ENCODE assay signal across 13 cellular contexts in genomic region chr3:49427581-49427980, GRCh38. TPM values are rescaled to one million over a fixed set of nuclear protein-coding genes. Genes with fewer than 3 reads are reported as not detected.
DNase-seq lines count a peak whose midpoint lies in the region; ATAC-seq, FAIRE-seq and TF ChIP-seq lines count a peak whose summit lies in the region.
"Had no signal": no experiment of that assay in that cellular context is flagged by ENCODE, and none has a peak within 500 bp of the region (broad histone marks: within the 10 kb centered on the region; RNA-seq: fewer than 3 reads in every experiment).

No MANE protein-coding gene starts in this region.

- peak overlapping the region; percentile 82 for H3K4me3 Mint-ChIP-seq in activated naive CD4-positive, alpha-beta T cell treated with anti-CD3 and anti-CD28 coated beads, Interleukin-2, amount 10 ng/mL, durations not matched to agents 7 days and 5 days
- peak overlapping the region; percentile 98 for H3K4me3 Mint-ChIP-seq in WTC11
- H3K4me3 Mint-ChIP-seq in stimulated activated naive B cell treated with anti-CD40 and anti-IgM and Interleukin-4, amounts not matched to agents 10 μg/mL and 1 μg/mL and 100 μg/mL, for 72 hours = peak overlapping the region; percentile 93 to 99

- H3K27me3 Mint-ChIP-seq in activated naive CD4-positive, alpha-beta T cell treated with anti-CD3 and anti-CD28 coated beads, Interleukin-2, amount 10 ng/mL, durations not matched to agents 7 days and 5 days = no peaks in the 10 kb centered on the region
- no peaks in the 10 kb centered on the region for H3K27me3 Mint-ChIP-seq in WTC11 (ENCODE audit: low read depth)
- no peaks in the 10 kb centered on the region for H3K27me3 Mint-ChIP-seq in stimulated activated naive B cell treated with anti-CD40 and anti-IgM and Interleukin-4, amounts not matched to agents 10 μg/mL and 1 μg/mL and 100 μg/mL, for 72 hours

- POLR2A ChIA-PET in WTC11 (lab: Charles Lee) = no interaction called here

- DNase-seq in activated naive CD4-positive, alpha-beta T cell treated with anti-CD3 and anti-CD28 coated beads, Interleukin-2, amount 10 ng/mL, durations not matched to agents 7 days and 5 days = no peak
- no peak for DNase-seq in activated naive CD4-positive, alpha-beta T cell treated with anti-CD3 and anti-CD28 coated beads, Interleukin-2, amount 50 U/mL, for 16 hours
- DNase-seq in WTC11 (ENCODE audit: low spot score) (no peak), epithelial cell of esophagus (ENCODE audit: low read depth) (peak; percentile 79), GM19239 (ENCODE audit: insufficient read length, low spot score) (no peak)
- DNase-seq in stimulated activated naive B cell treated with anti-CD40 and anti-IgM and Interleukin-4, amounts not matched to agents 10 μg/mL and 1 μg/mL and 100 μg/mL, for 72 hours = no peak
- DNase-seq: DMS79 treated with DMSO at 0.1 percent for 48 hours, islet precursor cell, midbrain, SHP77, transverse colon had no signal

- H3K27ac Mint-ChIP-seq in activated naive CD4-positive, alpha-beta T cell treated with anti-CD3 and anti-CD28 coated beads, Interleukin-2, amount 10 ng/mL, durations not matched to agents 7 days and 5 days = no peak overlapping the region
- H3K27ac Mint-ChIP-seq in WTC11 = no peak overlapping the region
- H3K27ac Mint-ChIP-seq in stimulated activated naive B cell treated with anti-CD40 and anti-IgM and Interleukin-4, amounts not matched to agents 10 μg/mL and 1 μg/mL and 100 μg/mL, for 72 hours = peak overlapping the region; percentile 99

- CTCF ChIA-PET in activated naive CD4-positive, alpha-beta T cell treated with anti-CD3 and anti-CD28 coated beads, Interleukin-2, amount 10 ng/mL, durations not matched to agents 7 days and 5 days (lab: Charles Lee) = interaction anchor here (0.6 to 2.0 kb wide), 5 partner anchors 9 to 101 kb away, joined by 3 to 5 read pairs (median 3); partner anchors contain the start of gene USP4
- CTCF ChIA-PET in WTC11 (lab: Charles Lee) = no interaction called here

- H3K4me3 ChIP-seq in epithelial cell of esophagus (ENCODE audit: low read length) = no peak overlapping the region
- H3K4me3 ChIP-seq: transverse colon had no signal

- H3K4me1 Mint-ChIP-seq in activated naive CD4-positive, alpha-beta T cell treated with anti-CD3 and anti-CD28 coated beads, Interleukin-2, amount 10 ng/mL, durations not matched to agents 7 days and 5 days = peaks cover 50% of the 10 kb centered on the region
- peaks cover 12% of the 10 kb centered on the region for H3K4me1 Mint-ChIP-seq in WTC11
- peaks cover 13 to 31% of the 10 kb centered on the region in 2 donors for H3K4me1 Mint-ChIP-seq in stimulated activated naive B cell treated with anti-CD40 and anti-IgM and Interleukin-4, amounts not matched to agents 10 μg/mL and 1 μg/mL and 100 μg/mL, for 72 hours

- peaks cover 26% of the 10 kb centered on the region for H3K36me3 Mint-ChIP-seq in activated naive CD4-positive, alpha-beta T cell treated with anti-CD3 and anti-CD28 coated beads, Interleukin-2, amount 10 ng/mL, durations not matched to agents 7 days and 5 days
- H3K36me3 Mint-ChIP-seq in WTC11 = no peaks in the 10 kb centered on the region
- peaks cover 14 to 22% of the 10 kb centered on the region in 2 donors for H3K36me3 Mint-ChIP-seq in stimulated activated naive B cell treated with anti-CD40 and anti-IgM and Interleukin-4, amounts not matched to agents 10 μg/mL and 1 μg/mL and 100 μg/mL, for 72 hours

- no peak for FAIRE-seq in GM19239 (lab: Jason Lieb, UNC)

- H3K9me3 Mint-ChIP-seq in activated naive CD4-positive, alpha-beta T cell treated with anti-CD3 and anti-CD28 coated beads, Interleukin-2, amount 10 ng/mL, durations not matched to agents 7 days and 5 days = no peaks in the 10 kb centered on the region
- no peaks in the 10 kb centered on the region for H3K9me3 Mint-ChIP-seq in WTC11
- H3K9me3 Mint-ChIP-seq in stimulated activated naive B cell treated with anti-CD40 and anti-IgM and Interleukin-4, amounts not matched to agents 10 μg/mL and 1 μg/mL and 100 μg/mL, for 72 hours = no peaks in the 10 kb centered on the region

- ATAC-seq in WTC11 = no peak
- ATAC-seq in stimulated activated naive B cell treated with anti-CD40 and anti-IgM and Interleukin-4, amounts not matched to agents 10 μg/mL and 1 μg/mL and 100 μg/mL, for 72 hours (replicated peaks) = no peak
- no peak for ATAC-seq in GM19463 (IDR thresholded peaks at IDR 0.05; ENCODE audit: unreplicated experiment)
- no peak for ATAC-seq in HG03175 (IDR thresholded peaks at IDR 0.05; ENCODE audit: unreplicated experiment)

- no peak for TF ChIP-seq CTCF in WTC11 (IDR thresholded peaks at IDR 0.05)
- no peak for TF ChIP-seq CTCF in epithelial cell of esophagus (IDR thresholded peaks at IDR 0.05; ENCODE audit: insufficient read depth, low read depth, low read length, missing control alignments)

TF ChIP-seq in WTC11, 78 proteins besides CTCF, POLR2A, EP300 and RAD21:
- TF ChIP-seq ZBTB21 (CRISPR knock-in tag; IDR thresholded peaks at IDR 0.05; ENCODE audit: borderline replicate concordance) = no peak
- TF ChIP-seq ETV6 (CRISPR knock-in tag; IDR thresholded peaks at IDR 0.05) = no peak
- TF ChIP-seq MYBL2 (CRISPR knock-in tag; IDR thresholded peaks at IDR 0.05) = no peak
- no peak for TF ChIP-seq ZNF138 (CRISPR knock-in tag; conservative IDR thresholded peaks at IDR 0.05)
- no peak for TF ChIP-seq ARID4B (CRISPR knock-in tag; IDR thresholded peaks at IDR 0.05; ENCODE audit: borderline replicate concordance)
- no peak for TF ChIP-seq FOXJ3 (CRISPR knock-in tag; IDR thresholded peaks at IDR 0.05; ENCODE audit: borderline replicate concordance)
- TF ChIP-seq ZNF423 (CRISPR knock-in tag; IDR thresholded peaks at IDR 0.05) = no peak
- no peak for TF ChIP-seq GABPB1 (CRISPR knock-in tag; IDR thresholded peaks at IDR 0.05)
- no peak for TF ChIP-seq ZNF317 (CRISPR knock-in tag; IDR thresholded peaks at IDR 0.05; ENCODE audit: borderline replicate concordance, low read depth)
TF ChIP-seq in WTC11: peak in this region for 0.

RNA-seq across cellular contexts. Expression of gene NICN1, which starts 1.5 kb away (rescaled TPM):
- total RNA-seq in WTC11 (2021) = 11.0 to 12.7 TPM (median 11.5 TPM) in 3 replicates

RNA-seq across cellular contexts. Expression of gene AMT, which starts 5.3 kb away (rescaled TPM):
- 54.6 to 66.6 TPM (median 57.8 TPM) in 3 replicates for total RNA-seq in WTC11 (2021)

RNA-seq across cellular contexts. Expression of gene TCTA, which starts 15.4 kb away (rescaled TPM):
- total RNA-seq in WTC11 (2021) = 10.1 to 11.9 TPM (median 11.5 TPM) in 3 replicates

RNA-seq across cellular contexts. Expression of gene RHOA, which starts 15.8 kb away (rescaled TPM):
- total RNA-seq in WTC11 (2021) = 367 to 398 TPM (median 389 TPM) in 3 replicates

RNA-seq across cellular contexts. Expression of gene DAG1, which starts 42.5 kb away (rescaled TPM):
- total RNA-seq in WTC11 (2021) = 113 to 119 TPM (median 115 TPM) in 3 replicates
